ENCODE assay signal across 8 cellular contexts in genomic region chr7:29638846-29639245, GRCh38.
DNase-seq lines count a peak whose midpoint lies in the region; ATAC-seq, FAIRE-seq and TF ChIP-seq lines count a peak whose summit lies in the region.
"Not testable (repeated sequence)": the region's sequence is repeated elsewhere in the genome, so short reads cannot be mapped to it uniquely, and the experiment has no call there.

No MANE protein-coding gene starts in this region.

- 64% methylated on average over 3 of the region's 3 CpGs for WGBS in K562 (ENCODE audit: insufficient coverage, low coverage, missing lambda C conversion rate)

- not testable (repeated sequence) for H3K4me3 ChIP-seq in HEK293 (ENCODE audit: low read depth, low read length); K562; right atrium auricular region
- H3K4me3 ChIP-seq in MM.1S (ENCODE audit: low read length): peak overlapping the region; percentile 53; the same call in 1 of the 2 replicates

- not testable (repeated sequence) for TF ChIP-seq EP300 in K562 (IDR thresholded peaks at IDR 0.05; ENCODE audit: low read length)

- not testable (repeated sequence) for H3K36me3 ChIP-seq in HEK293 (ENCODE audit: control insufficient read depth in 2 of 2, insufficient read depth in 1 of 2, low read length in 2 of 2); MM.1S (replicated peaks; ENCODE audit: insufficient read depth, low read length); K562 (ENCODE audit: control insufficient read depth, insufficient read depth, low read length); right atrium auricular region

- TF ChIP-seq POLR2A in K562 (conservative IDR thresholded peaks at IDR 0.05): not testable (repeated sequence)

- not testable (repeated sequence) for H4K20me1 ChIP-seq in MM.1S (ENCODE audit: insufficient read depth, low read length); K562 (replicated peaks; ENCODE audit: control insufficient read depth, insufficient read depth, low read length)

- H3K4me2 ChIP-seq in MM.1S (ENCODE audit: low read depth, low read length): peak overlapping the region; percentile 97
- not testable (repeated sequence) for H3K4me2 ChIP-seq in K562 (ENCODE audit: insufficient read depth, low read length)

- not testable (repeated sequence) for H3K4me1 ChIP-seq in HEK293 (ENCODE audit: control insufficient read depth, insufficient read depth, low read length); K562 (replicated peaks in 1 of 2; ENCODE audit: control insufficient read depth in 2 of 2, insufficient read depth in 2 of 2, low read length in 2 of 2); right atrium auricular region
- peaks cover 41% of the 10 kb centered on the region for H3K4me1 ChIP-seq in MM.1S (ENCODE audit: low read length)

- not testable (repeated sequence) for H3K9me3 ChIP-seq in HEK293 (ENCODE audit: control insufficient read depth, insufficient read depth, low read depth, low read length); MM.1S (replicated peaks; ENCODE audit: insufficient read depth, low read length); K562 (replicated peaks; ENCODE audit: control insufficient read depth, insufficient read depth, low read depth, low read length); right atrium auricular region

- CTCF ChIA-PET in HEK293 (lab: Yijun Ruan, JAX): interaction anchor here (0.6 to 5.3 kb wide), 3 partner anchors 230 to 283 kb away, joined by 3 to 36 read pairs (median 4); no protein-coding TSS in a partner anchor
- CTCF ChIA-PET in K562 (lab: Yijun Ruan, JAX; ENCODE audit: low intra/inter-chr PET ratio): not testable (repeated sequence)

- DNase-seq in ACHN: peak; percentile 19
- peak; percentile 12 for DNase-seq in ELR (ENCODE audit: low read depth)
- DNase-seq in MM.1S; K562 (ENCODE audit: extremely low read depth in 1 of 4, low spot score in 3 of 4): not testable (repeated sequence)
- DNase-seq in RPMI7951 (ENCODE audit: low read depth): peak; percentile 35
- peak; percentile 44 for DNase-seq in right atrium auricular region (ENCODE audit: low spot score)
- peak; percentile 23 for DNase-seq in renal cortical epithelial cell (ENCODE audit: low read depth)

- BruUV-seq in K562 (replicated peaks; lab: Mats Ljungman, UMichigan): not testable (repeated sequence)

- not testable (repeated sequence) for H3K9me2 ChIP-seq in MM.1S (replicated peaks; ENCODE audit: insufficient read depth, low read length)

- intact Hi-C loops in K562 (cut with micrococcal nuclease): loop anchor here (5.0 kb wide), 1 partner anchor 423 kb away; no protein-coding TSS in a partner anchor

- peaks cover 25% of the 10 kb centered on the region for H3F3A ChIP-seq in MM.1S (ENCODE audit: insufficient read depth, low read length)

- not testable (repeated sequence) for FAIRE-seq in K562 (lab: Jason Lieb, UNC)

- H2AFZ ChIP-seq in MM.1S (ENCODE audit: low read length); K562 (ENCODE audit: low read depth, low read length): not testable (repeated sequence)

- not testable (repeated sequence) for TF ChIP-seq CTCF in HEK293 (tag by site-specific recombination; IDR thresholded peaks at IDR 0.05); MM.1S (IDR thresholded peaks at IDR 0.05; ENCODE audit: low read length); K562 (IDR thresholded peaks at IDR 0.05 in 2 of 3, conservative IDR thresholded peaks at IDR 0.05 in 1 of 3; ENCODE audit: insufficient read depth in 2 of 3, low read depth in 1 of 3, low read length in 3 of 3); right atrium auricular region (IDR thresholded peaks at IDR 0.05)

- in situ Hi-C loops in ACHN (cut with HindIII; ENCODE audit: low pct_ligation_motif_present, low pct_unique_long_range_greater_than_20kb, low sequenced_read_pairs): not testable (repeated sequence)
- in situ Hi-C loops in K562 (cut with MboI): loop anchor here (10.0 kb wide), 2 partner anchors 276 to 426 kb away; no protein-coding TSS in a partner anchor

- H3K9ac ChIP-seq in MM.1S (ENCODE audit: low read length): peak overlapping the region; percentile 78; the same call in 1 of the 2 replicates
- H3K9ac ChIP-seq in K562 (ENCODE audit: insufficient read depth in 1 of 2, low read depth in 2 of 2, low read length in 2 of 2): not testable (repeated sequence)

- H3K27ac ChIP-seq in HEK293 (ENCODE audit: extremely low read depth, low read depth, low read length); K562 (ENCODE audit: extremely low read depth, low read depth, low read length); right atrium auricular region: not testable (repeated sequence)
- peak overlapping the region; percentile 98; the same call in 1 of the 2 replicates for H3K27ac ChIP-seq in MM.1S (ENCODE audit: low read length)

- ATAC-seq in K562: not testable (repeated sequence)

- not testable (repeated sequence) for H3K9me1 ChIP-seq in K562 (ENCODE audit: control insufficient read depth, insufficient read depth, low read length)

- peaks cover 13% of the 10 kb centered on the region for H3K79me2 ChIP-seq in MM.1S (ENCODE audit: low read length)
- not testable (repeated sequence) for H3K79me2 ChIP-seq in K562 (ENCODE audit: control insufficient read depth, insufficient read depth, low read length)

- POLR2A ChIA-PET in HEK293 (lab: Yijun Ruan, JAX): interaction anchor here (0.5 kb wide), 1 partner anchor 311 kb away, joined by 7 read pairs; no protein-coding TSS in a partner anchor
- POLR2A ChIA-PET in K562 (lab: Yijun Ruan, JAX): interaction anchor here (0.8 to 1.3 kb wide), 2 partner anchors 12 to 29 kb away, joined by 3 read pairs; no protein-coding TSS in a partner anchor

- not testable (repeated sequence) for TF ChIP-seq RAD21 in K562 (CRISPR knock-in tag; conservative IDR thresholded peaks at IDR 0.05 in 1 of 2, IDR thresholded peaks at IDR 0.05 in 1 of 2)

- H3K27me3 ChIP-seq in MM.1S (replicated peaks; ENCODE audit: insufficient read depth, low read length); K562 (ENCODE audit: control insufficient read depth in 2 of 2, insufficient read depth in 2 of 2, low read length in 2 of 2); right atrium auricular region: not testable (repeated sequence)

TF ChIP-seq in HEK293, 187 proteins besides CTCF, POLR2A, EP300 and RAD21:
- peak; percentile 87 for TF ChIP-seq SCRT2 (tag by site-specific recombination; IDR thresholded peaks at IDR 0.05)

TF ChIP-seq in K562, 482 proteins besides CTCF, POLR2A, EP300 and RAD21:
- 0 out of 2 replicates have a peak, but pooled peaks have one; percentile 17 for TF ChIP-seq FOSL1 (tag; conservative IDR thresholded peaks at IDR 0.05)
TF ChIP-seq in K562: peak in this region for 1; not testable (repeated sequence) for 481.
